In genomic region chr12:6279256-6279628, GRCh38 we compare ENCODE assay signal across 8 cellular contexts. TPM values are rescaled to one million over a fixed set of nuclear protein-coding genes. Genes with fewer than 3 reads are reported as not detected.
DNase-seq lines count a peak whose midpoint lies in the region; FAIRE-seq and TF ChIP-seq lines count a peak whose summit lies in the region.

No MANE protein-coding gene starts in this region.

- H3K27ac ChIP-seq in BLaER1, result no peak overlapping the region
- H3K27ac ChIP-seq in endothelial cell of umbilical vein (ENCODE audit: insufficient read depth, low read depth, low read length), result peak overlapping the region; percentile 54
- no peak overlapping the region for H3K27ac ChIP-seq in neuronal stem cell (replicated peaks; ENCODE audit: low read length)
- peak overlapping the region in 1 of 2 donors; percentile 65 for H3K27ac ChIP-seq in small intestine (ENCODE audit: low read depth in 1 of 2, low read length in 1 of 2)

- H3K18ac ChIP-seq in neuronal stem cell (ENCODE audit: low read length), result no peak overlapping the region

- TF ChIP-seq POLR2A in endothelial cell of umbilical vein (IDR thresholded peaks at IDR 0.05; ENCODE audit: low read depth, low read length), result no peak

- no peaks in the 10 kb centered on the region for H3K36me3 ChIP-seq in BLaER1
- H3K36me3 ChIP-seq in endothelial cell of umbilical vein (ENCODE audit: control insufficient read depth in 2 of 2, extremely low read depth in 1 of 2, insufficient read depth in 2 of 2, low read length in 2 of 2), result no peaks in the 10 kb centered on the region
- H3K36me3 ChIP-seq in neuronal stem cell (replicated peaks in 1 of 2; ENCODE audit: control insufficient read depth in 2 of 2, insufficient read depth in 2 of 2, low read length in 2 of 2), result no peaks in the 10 kb centered on the region
- no peaks in the 10 kb centered on the region for H3K36me3 ChIP-seq in small intestine (ENCODE audit: control insufficient read depth in 2 of 2, insufficient read depth in 2 of 2, low read length in 2 of 2)

- H4K91ac ChIP-seq in neuronal stem cell (ENCODE audit: low read depth, low read length, poor library complexity), result no peak overlapping the region

- no peaks in the 10 kb centered on the region for H4K20me1 ChIP-seq in BLaER1
- H4K20me1 ChIP-seq in endothelial cell of umbilical vein (replicated peaks; ENCODE audit: control insufficient read depth, extremely low read depth, insufficient read depth, low read length), result no peaks in the 10 kb centered on the region

- no peak overlapping the region for H2BK5ac ChIP-seq in neuronal stem cell (ENCODE audit: low read length)

- H3K4me1 ChIP-seq in BLaER1, result peaks cover 48% of the 10 kb centered on the region
- H3K4me1 ChIP-seq in endothelial cell of umbilical vein (ENCODE audit: control insufficient read depth, extremely low read depth, insufficient read depth, low read length), result peaks cover 34% of the 10 kb centered on the region
- peaks cover 16 to 17% of the 10 kb centered on the region in 2 donors for H3K4me1 ChIP-seq in neuronal stem cell (ENCODE audit: control insufficient read depth in 2 of 2, insufficient read depth in 1 of 2, low read depth in 1 of 2, low read length in 2 of 2)
- H3K4me1 ChIP-seq in small intestine (ENCODE audit: control insufficient read depth in 2 of 2, insufficient read depth in 1 of 2, low read depth in 1 of 2, low read length in 1 of 2), result no peaks in the 10 kb centered on the region

- BruUV-seq in endothelial cell of umbilical vein (replicated peaks; lab: Mats Ljungman, UMichigan), result no TSS peak

- POLR2A ChIA-PET in endothelial cell of umbilical vein (lab: Charles Lee), result interaction anchor here (1.0 to 1.3 kb wide), 3 partner anchors 78 to 108 kb away, joined by 3 to 5 read pairs (median 4); no protein-coding TSS in a partner anchor

- peak overlapping the region; percentile 28 for H2AK5ac ChIP-seq in neuronal stem cell (ENCODE audit: low read depth, low read length)

- H3K4me2 ChIP-seq in BLaER1 (peak overlapping the region; percentile 96), endothelial cell of umbilical vein (ENCODE audit: insufficient read depth, low read length) (no peak overlapping the region), neuronal stem cell (ENCODE audit: insufficient read depth, low read length, poor library complexity, severe bottlenecking) (no peak overlapping the region)

- FAIRE-seq in endothelial cell of umbilical vein (lab: Jason Lieb, UNC) (no peak), small intestine (lab: Jason Lieb, UNC) (no peak)

- no peak overlapping the region for H4K8ac ChIP-seq in neuronal stem cell (ENCODE audit: low read depth, low read length)

- H3K79me1 ChIP-seq in neuronal stem cell (ENCODE audit: low read depth, low read length), result no peaks in the 10 kb centered on the region

- H3K23ac ChIP-seq in neuronal stem cell (ENCODE audit: low read depth, low read length, poor library complexity), result no peak overlapping the region

- no CpG with 5 or more reads among the region's 12 CpGs for WGBS in neuronal stem cell (ENCODE audit: extremely low coverage in 2 of 2, insufficient read length in 2 of 2, insufficient replicate concordance in 1 of 2), 2 donors
- WGBS in small intestine, 3 donors, result 90 to 95% (median 94%) methylated on average over 12 of the region's 12 CpGs

- TF ChIP-seq CTCF in LNCaP clone FGC (IDR thresholded peaks at IDR 0.05; ENCODE audit: control insufficient read depth, extremely low read depth, insufficient read depth) (no peak), endothelial cell of umbilical vein (IDR thresholded peaks at IDR 0.05; ENCODE audit: extremely low read depth in 1 of 2, insufficient read depth in 1 of 2, low read depth in 1 of 2, low read length in 2 of 2) (no peak)

- no peaks in the 10 kb centered on the region for H3K79me2 ChIP-seq in endothelial cell of umbilical vein (ENCODE audit: control insufficient read depth, insufficient read depth, low read length)

- H3K9me3 ChIP-seq in BLaER1 (no peaks in the 10 kb centered on the region), endothelial cell of umbilical vein (replicated peaks; ENCODE audit: control insufficient read depth, insufficient read depth, low read length) (no peaks in the 10 kb centered on the region), neuronal stem cell (replicated peaks in 1 of 2; ENCODE audit: control insufficient read depth in 2 of 2, insufficient read depth in 1 of 2, low read depth in 1 of 2, low read length in 2 of 2) (no peaks in the 10 kb centered on the region), small intestine (ENCODE audit: control insufficient read depth, low read depth) (no peaks in the 10 kb centered on the region)

- intact Hi-C loops in endothelial cell of umbilical vein (cut with micrococcal nuclease), result loop anchor here (2.0 to 5.0 kb wide), 2 partner anchors 47 to 212 kb away; no protein-coding TSS in a partner anchor

- dilution Hi-C loops in endothelial cell of umbilical vein (cut with MboI; ENCODE audit: extremely low pct_ligation_motif_present, low sequenced_read_pairs), result no loop called here

- peak overlapping the region; percentile 70 for H3K4me3 ChIP-seq in BLaER1
- peak overlapping the region; percentile 31 for H3K4me3 ChIP-seq in LNCaP clone FGC (ENCODE audit: low read depth, low read length)
- H3K4me3 ChIP-seq in endothelial cell of umbilical vein (replicated peaks in 1 of 3; ENCODE audit: insufficient read depth in 1 of 3, low read depth in 1 of 3, low read length in 3 of 3), result no peak overlapping the region
- no peak overlapping the region for H3K4me3 ChIP-seq in neuronal stem cell (ENCODE audit: low read length in 2 of 2)
- H3K4me3 ChIP-seq in small intestine (ENCODE audit: low read depth in 1 of 2, low read length in 2 of 2), result no peak overlapping the region

- no peak overlapping the region for H2BK12ac ChIP-seq in neuronal stem cell (ENCODE audit: low read length)

- no peak overlapping the region for H2AFZ ChIP-seq in endothelial cell of umbilical vein (ENCODE audit: low read depth, low read length)
- H2AFZ ChIP-seq in neuronal stem cell (ENCODE audit: low read length), result no peak overlapping the region

- no peak overlapping the region for H2BK15ac ChIP-seq in neuronal stem cell (ENCODE audit: low read length)

- DNase-seq in LNCaP clone FGC (ENCODE audit: low read depth), result no peak
- no peak for DNase-seq in endothelial cell of umbilical vein (ENCODE audit: low read depth, low spot score)
- DNase-seq in neuronal stem cell (ENCODE audit: low spot score), result no peak
- no peak for DNase-seq in NCI-H524 (lab: John Stamatoyannopoulos, UW)
- no peak for DNase-seq in small intestine
- DNase-seq in HuH-7.5 (ENCODE audit: low spot score), result no peak
- no peak for DNase-seq in COR-L47 (lab: John Stamatoyannopoulos, UW)

- CTCF ChIA-PET in endothelial cell of umbilical vein (lab: Charles Lee), result interaction anchor here (0.6 to 8.2 kb wide), 36 partner anchors 8 to 534 kb away, joined by 3 to 146 read pairs (median 5); partner anchors contain the start of genes CD9 and VWF

- no peaks in the 10 kb centered on the region for H3K9me1 ChIP-seq in endothelial cell of umbilical vein (replicated peaks; ENCODE audit: control insufficient read depth, extremely low read depth, insufficient read depth, low read length)

- H3K9ac ChIP-seq in BLaER1 (0 out of 2 replicates have a peak overlapping the region, but pooled peaks have one; percentile 78), endothelial cell of umbilical vein (replicated peaks; ENCODE audit: extremely low read depth, insufficient read depth, low read length) (no peak overlapping the region), neuronal stem cell (ENCODE audit: low read depth, low read length, poor library complexity) (no peak overlapping the region)

- H3K4ac ChIP-seq in neuronal stem cell (ENCODE audit: low read length), result no peak overlapping the region

- H3K27me3 ChIP-seq in BLaER1, result no peaks in the 10 kb centered on the region
- no peaks in the 10 kb centered on the region for H3K27me3 ChIP-seq in endothelial cell of umbilical vein (ENCODE audit: control insufficient read depth in 2 of 2, insufficient read depth in 2 of 2, low read length in 2 of 2)
- H3K27me3 ChIP-seq in neuronal stem cell (ENCODE audit: control insufficient read depth in 3 of 3, insufficient read depth in 3 of 3, low read depth in 1 of 3, low read length in 3 of 3), result peaks cover 0 to 10% (median 9%) of the 10 kb centered on the region in 3 experiments
- no peaks in the 10 kb centered on the region for H3K27me3 ChIP-seq in small intestine (ENCODE audit: control insufficient read depth in 2 of 2, insufficient read depth in 2 of 2, low read length in 2 of 2)

- no peak overlapping the region for H2BK120ac ChIP-seq in neuronal stem cell (ENCODE audit: low read depth, low read length)

- no peak overlapping the region for H3K14ac ChIP-seq in neuronal stem cell (ENCODE audit: low read length)

TF ChIP-seq in endothelial cell of umbilical vein, 7 proteins besides CTCF, POLR2A, EP300 and RAD21:
- TF ChIP-seq GATA2 (IDR thresholded peaks at IDR 0.05; ENCODE audit: insufficient read depth, insufficient read length, low read depth, low read length), result no peak
- TF ChIP-seq JUN (IDR thresholded peaks at IDR 0.05; ENCODE audit: borderline replicate concordance, insufficient read depth, insufficient read length, low read depth), result no peak
- no peak for TF ChIP-seq EZH2 (IDR thresholded peaks at IDR 0.05; ENCODE audit: borderline replicate concordance, low read depth, low read length, severe bottlenecking)
- TF ChIP-seq FOS (IDR thresholded peaks at IDR 0.05; ENCODE audit: borderline replicate concordance, insufficient read depth, low read length), result no peak
- no peak for TF ChIP-seq MYC (IDR thresholded peaks at IDR 0.05; ENCODE audit: low read depth, low read length)
- TF ChIP-seq, protein P1, sequence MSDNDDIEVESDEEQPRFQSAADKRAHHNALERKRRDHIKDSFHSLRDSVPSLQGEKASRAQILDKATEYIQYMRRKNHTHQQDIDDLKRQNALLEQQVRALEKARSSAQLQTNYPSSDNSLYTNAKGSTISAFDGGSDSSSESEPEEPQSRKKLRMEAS (IDR thresholded peaks at IDR 0.05; ENCODE audit: insufficient read depth, insufficient read length), result no peak
- no peak for TF ChIP-seq POLR2AphosphoS5 (IDR thresholded peaks at IDR 0.05; ENCODE audit: insufficient read depth, low read depth, low read length)
TF ChIP-seq in endothelial cell of umbilical vein: peak in this region for 0.

RNA-seq across cellular contexts. Expression of gene PLEKHG6, which starts 31.2 kb away (rescaled TPM):
- total RNA-seq in endothelial cell of umbilical vein, result 0.48 TPM in 1 of 2 replicates, not detected in the other
- polyA plus RNA-seq in endothelial cell of umbilical vein (0.11 and 0.12 TPM in 2 replicates), small intestine (100 to 1,000 TPM in 2 of 3 donors, 10 to 100 TPM in 1; 48.0 to 167 (median 105) TPM)
- 0.09 and 0.79 TPM in 2 replicates for polyA plus RNA-seq in endothelial cell of umbilical vein (2011; cell fraction: cytosol; rRNA removed)
- polyA plus RNA-seq in endothelial cell of umbilical vein (2011; cell fraction: nucleus; rRNA removed), result 0.04 TPM in 1 of 2 replicates, not detected in the other
- 0.14 and 0.50 TPM in 2 replicates for polyA plus RNA-seq in endothelial cell of umbilical vein (2012)
- polyA minus RNA-seq in endothelial cell of umbilical vein, result not detected in 2 replicates
- polyA minus RNA-seq in endothelial cell of umbilical vein (2011; cell fraction: cytosol; rRNA and poly(A)+ RNA removed), result not detected
- polyA minus RNA-seq in endothelial cell of umbilical vein (2011; cell fraction: nucleus; rRNA and poly(A)+ RNA removed), result not detected in 2 replicates
- polyA plus RNA-seq in neuronal stem cell (2013, experiment 1 of 2), result 1.2 TPM
- 1.3 TPM for polyA plus RNA-seq in neuronal stem cell (2013, experiment 2 of 2)

Comparison
In these comparisons a context has a peak if more than half of its experiments do, and no peak if none do; other contexts are left out.
1. H3K4me3 ChIP-seq: peak in BLaER1 (single experiment) and LNCaP clone FGC (single experiment); none in endothelial cell of umbilical vein (0 of 3), neuronal stem cell (0 of 2) and small intestine (0 of 2).
2. RNA of gene PLEKHG6, which starts 31.2 kb away (polyA plus RNA-seq): 48.0 to 167 TPM in small intestine; 0.04 to 0.79 TPM in endothelial cell of umbilical vein; every median in the first group is over 10 times any median in the second.